ENCODE assay signal across 1 cellular context in the genomic region with DNA sequence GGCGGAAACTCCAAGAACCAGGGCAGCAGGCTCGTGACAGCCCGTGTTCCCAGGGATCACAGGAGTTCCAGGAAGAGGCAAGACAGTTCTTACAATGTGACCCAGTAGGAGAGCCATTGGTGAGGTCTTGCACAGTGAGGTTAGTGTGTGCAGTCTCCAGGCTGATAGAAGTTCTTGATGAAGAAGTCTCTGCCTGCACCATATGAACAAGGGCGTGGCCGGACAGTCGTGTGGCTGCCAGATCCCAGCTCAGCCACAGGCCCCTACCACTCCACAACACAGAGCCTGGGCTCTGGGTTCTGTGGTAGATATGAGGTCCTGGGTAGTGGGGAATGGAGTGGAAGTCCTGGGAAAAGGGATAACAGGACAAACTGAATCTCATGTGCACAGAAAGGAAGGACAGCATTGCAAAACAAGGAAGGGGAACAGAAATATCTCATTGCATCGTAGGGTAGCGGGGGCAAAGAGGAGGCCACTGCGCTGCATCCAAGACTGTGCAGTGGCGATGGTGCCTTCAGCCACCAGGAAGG.
TF ChIP-seq lines count a peak whose summit lies in the region.

No MANE protein-coding gene starts in this region.

TF ChIP-seq in HepG2, 621 proteins besides CTCF, POLR2A, EP300 and RAD21 (continued from another document):
- TF ChIP-seq ZNF12 (CRISPR knock-in tag; IDR thresholded peaks at IDR 0.05) (0 out of 2 replicates have a peak, but pooled peaks have one; percentile 5), HOXA7 (CRISPR knock-in tag; IDR thresholded peaks at IDR 0.05) (no peak), MXD4 (CRISPR knock-in tag; IDR thresholded peaks at IDR 0.05) (no peak)
